Comparison of ENCODE assay signal across 8 cellular contexts in the genomic region with DNA sequence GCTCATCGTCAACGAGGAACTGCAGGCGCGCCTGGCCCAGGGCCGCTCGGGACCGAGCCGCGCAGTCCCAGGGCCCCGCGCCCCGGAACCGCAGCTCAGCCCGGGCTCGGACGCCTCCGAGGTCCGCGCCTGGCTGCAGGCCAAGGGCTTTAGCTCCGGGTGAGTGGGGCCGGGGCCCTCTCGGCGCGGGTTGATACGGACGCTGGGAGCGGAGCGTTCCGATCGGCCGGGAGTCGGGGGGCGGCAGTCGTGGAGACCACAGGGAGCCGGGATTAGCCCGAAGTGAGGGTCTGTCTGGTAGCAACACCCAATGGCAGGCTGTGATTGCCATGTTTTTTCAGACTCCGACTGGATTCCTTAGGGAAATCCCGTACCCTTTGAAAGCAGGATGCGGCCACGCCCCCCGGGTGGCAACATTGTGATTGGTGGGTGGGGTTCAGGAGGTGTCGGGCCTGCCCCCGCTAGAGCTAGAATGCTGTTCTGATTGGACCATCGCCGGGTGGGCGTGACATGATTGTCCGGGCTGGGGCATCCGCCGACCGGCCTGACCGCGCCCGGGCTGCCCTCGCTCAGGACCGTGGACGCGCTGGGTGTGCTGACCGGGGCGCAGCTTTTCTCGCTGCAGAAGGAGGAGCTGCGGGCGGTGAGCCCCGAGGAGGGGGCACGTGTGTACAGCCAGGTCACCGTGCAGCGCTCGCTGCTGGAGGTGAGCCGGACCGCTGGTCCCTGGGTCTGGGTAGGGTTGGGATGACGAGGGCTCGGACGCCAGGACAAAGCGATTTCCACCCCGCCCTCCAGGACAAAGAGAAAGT. TPM values are rescaled to one million over a fixed set of nuclear protein-coding genes. Genes with fewer than 3 reads are reported as not detected.
DNase-seq lines count a peak whose midpoint lies in the region; ATAC-seq and TF ChIP-seq lines count a peak whose summit lies in the region.

No MANE protein-coding gene starts in this region.

- no peak for TF ChIP-seq POLR2A in stomach (IDR thresholded peaks at IDR 0.05)

- intact Hi-C loops in stomach (cut with DNase I; ENCODE audit: low total_unique reads) = no loop called here

- H3K27ac ChIP-seq in mucosa of rectum (ENCODE audit: low read depth in 2 of 2, low read length in 2 of 2) (no peak overlapping the region), stomach (peak overlapping the region in 2 of 5 donors; percentile 14 to 60)

- H3K4me1 ChIP-seq in mucosa of rectum (ENCODE audit: control insufficient read depth in 2 of 2, insufficient read depth in 2 of 2, low read length in 2 of 2) (peaks cover 10 to 14% of the 10 kb centered on the region in 2 donors), stomach (peaks cover 24 to 53% (median 40%) of the 10 kb centered on the region in 4 donors)

- WGBS in stomach, 5 donors = 16 to 39% (median 27%) methylated on average over 27 to 74 of the region's 74 CpGs

- no peaks in the 10 kb centered on the region for H3K9me3 ChIP-seq in mucosa of rectum (ENCODE audit: control insufficient read depth in 2 of 2, low read length in 2 of 2)
- H3K9me3 ChIP-seq in stomach = no peaks in the 10 kb centered on the region

- H3K36me3 ChIP-seq in mucosa of rectum (ENCODE audit: control insufficient read depth in 2 of 2, insufficient read depth in 2 of 2, low read length in 2 of 2) (peaks cover 6 to 13% of the 10 kb centered on the region in 2 donors), stomach (peaks cover 15 to 62% (median 32%) of the 10 kb centered on the region in 4 donors)

- H3K27me3 ChIP-seq in mucosa of rectum (ENCODE audit: control insufficient read depth in 2 of 2, insufficient read depth in 2 of 2, low read length in 2 of 2) = peaks cover 2 to 5% of the 10 kb centered on the region in 2 donors
- peaks cover 14 to 56% (median 33%) of the 10 kb centered on the region in 3 donors for H3K27me3 ChIP-seq in stomach

- TF ChIP-seq CTCF in fibroblast of pulmonary artery (IDR thresholded peaks at IDR 0.05; ENCODE audit: low read length, missing control alignments) (no peak), stomach (IDR thresholded peaks at IDR 0.05) (no peak)

- H3K9ac ChIP-seq in mucosa of rectum (ENCODE audit: low read depth in 1 of 2, low read length in 2 of 2) = peak overlapping the region; percentile 6 to 43

- ATAC-seq in HG02678 (IDR thresholded peaks at IDR 0.05; ENCODE audit: unreplicated experiment) = no peak

- peak; percentile 42 for DNase-seq in DMS53 treated with DMSO at 0.1 percent for 48 hours (lab: John Stamatoyannopoulos, UW; ENCODE audit: unreplicated experiment)
- peak; percentile 87 for DNase-seq in NCI-H2227 treated with DMSO at 0.1 percent for 48 hours (lab: John Stamatoyannopoulos, UW)
- peak; percentile 28 for DNase-seq in activated gamma-delta T cell (lab: John Stamatoyannopoulos, UW)
- peak; percentile 95 for DNase-seq in fibroblast of pulmonary artery (ENCODE audit: low read depth)
- DNase-seq in stomach = peak; percentile 82
- DNase-seq in MV-4-11 (lab: John Stamatoyannopoulos, UW) = no peak

- H3K4me3 ChIP-seq in fibroblast of pulmonary artery (replicated peaks; ENCODE audit: low read depth, low read length) (peak overlapping the region; percentile 60), mucosa of rectum (ENCODE audit: low read length in 2 of 2) (peak overlapping the region; percentile 59 to 63), stomach (peak overlapping the region; percentile 41 to 51 (median 44))

- TF ChIP-seq EP300 in stomach (IDR thresholded peaks at IDR 0.05) = no peak

RNA-seq across cellular contexts. Expression of a gene that starts 11.3 kb away (rescaled TPM):
- total RNA-seq in stomach = 100 to 1,000 TPM in 3 of 5 donors, 10 to 100 TPM in 2; 32.3 to 303 (median 114) TPM
- polyA plus RNA-seq in stomach = 100 to 1,000 TPM in 1 of 3 donors, 10 to 100 TPM in 2; 82.3 to 320 (median 87.5) TPM

RNA-seq across cellular contexts. Expression of a gene that starts 24.0 kb away (rescaled TPM):
- 100 to 1,000 TPM in 1 of 5 donors, 10 to 100 TPM in 4; 20.6 to 124 (median 28.8) TPM for total RNA-seq in stomach
- 10 to 100 TPM; 13.1 to 22.0 (median 20.3) TPM for polyA plus RNA-seq in stomach

RNA-seq across cellular contexts. Expression of a gene that starts 30.5 kb away (rescaled TPM):
- 100 to 1,000 TPM in 4 of 5 donors, 10 to 100 TPM in 1; 52.7 to 261 (median 167) TPM for total RNA-seq in stomach
- 100 to 1,000 TPM in 1 of 3 donors, 10 to 100 TPM in 2; 77.0 to 136 (median 82.6) TPM for polyA plus RNA-seq in stomach

RNA-seq across cellular contexts. Expression of a gene that starts 48.9 kb away (rescaled TPM):
- 1 to 10 TPM in 1 of 5 donors, not detected in 4; 3.5 TPM for total RNA-seq in stomach
- under 1 TPM in 1 of 3 donors, not detected in 2; 0.43 TPM for polyA plus RNA-seq in stomach
